1 cellular context compared by ENCODE assay signal in the genomic region with DNA sequence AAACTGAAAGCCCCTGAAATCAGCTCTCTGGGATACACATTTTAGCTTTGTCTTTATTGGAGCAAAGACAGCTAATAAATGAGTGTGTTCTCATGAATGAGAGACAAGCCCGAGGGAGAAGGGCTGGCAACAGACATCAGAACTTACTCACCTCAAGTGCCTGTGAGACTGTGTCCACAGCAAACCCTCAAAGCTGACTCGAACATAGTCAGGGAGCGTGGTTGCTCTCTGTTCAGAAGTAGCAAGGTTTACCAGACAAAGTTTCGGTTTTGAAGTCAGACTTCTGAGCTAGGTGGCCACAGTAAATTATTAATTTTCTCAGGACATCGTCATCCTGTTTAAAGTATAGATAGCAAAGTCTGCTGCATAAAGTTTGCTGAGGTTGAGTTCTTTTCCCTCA.
TF ChIP-seq lines count a peak whose summit lies in the region.

No MANE protein-coding gene starts in this region.

TF ChIP-seq in GM12878, 131 proteins besides CTCF, POLR2A, EP300 and RAD21 (continued from another document):
- TF ChIP-seq FOXM1 (IDR thresholded peaks at IDR 0.05; ENCODE audit: low read depth, low read length), result no peak
- TF ChIP-seq ATF7 (IDR thresholded peaks at IDR 0.05; ENCODE audit: low read depth), result no peak
